In genomic region chr7:139133335-139134139, GRCh38 we compare ENCODE assay signal across 8 cellular contexts. TPM values are rescaled to one million over a fixed set of nuclear protein-coding genes. Genes with fewer than 3 reads are reported as not detected.
A peak's percentile ranks its signal among the peaks of the same experiment; 100 is the strongest.
DNase-seq lines count a peak whose midpoint lies in the region; ATAC-seq and TF ChIP-seq lines count a peak whose summit lies in the region.

No MANE protein-coding gene starts in this region.

- H3K27me3 ChIP-seq in PC-9 (ENCODE audit: insufficient read depth, low read depth) (peaks cover 3% of the 10 kb centered on the region; the same call in 1 of the 2 replicates), esophagus muscularis mucosa (no peaks in the 10 kb centered on the region), muscle layer of colon (ENCODE audit: control insufficient read depth in 1 of 2, insufficient read depth in 2 of 2, low read length in 2 of 2) (no peaks in the 10 kb centered on the region)

- H3K9ac ChIP-seq in muscle layer of colon (ENCODE audit: low read length): peak overlapping the region; percentile 40

- no peak for TF ChIP-seq EP300 in esophagus muscularis mucosa (IDR thresholded peaks at IDR 0.05)

- TF ChIP-seq CTCF in PC-9 (conservative IDR thresholded peaks at IDR 0.05): no peak
- peak in 1 of 3 experiments; percentile 22 for TF ChIP-seq CTCF in esophagus muscularis mucosa (IDR thresholded peaks at IDR 0.05)

- H3K9me3 ChIP-seq in PC-9 (ENCODE audit: insufficient read depth, low read depth) (no peaks in the 10 kb centered on the region), esophagus muscularis mucosa (no peaks in the 10 kb centered on the region), muscle layer of colon (ENCODE audit: low read length) (no peaks in the 10 kb centered on the region)

- H3K27ac Mint-ChIP-seq in IgD-negative memory B cell: peak overlapping the region; percentile 66 to 96 (median 92)

- H3K9me3 Mint-ChIP-seq in IgD-negative memory B cell: no peaks in the 10 kb centered on the region
- H3K9me3 Mint-ChIP-seq in activated T-cell treated with anti-CD3 and anti-CD28 coated beads, Interleukin-2, amount 50 U/mL, for 4 hours: no peaks in the 10 kb centered on the region

- H3F3A ChIP-seq in PC-9 (ENCODE audit: insufficient read depth, low read depth): no peaks in the 10 kb centered on the region

- H3K4me3 ChIP-seq in PC-9: peak overlapping the region; percentile 69
- peak overlapping the region; percentile 47 to 76 (median 62) for H3K4me3 ChIP-seq in esophagus muscularis mucosa
- H3K4me3 ChIP-seq in muscle layer of colon (ENCODE audit: low read depth in 1 of 2, low read length in 2 of 2): peak overlapping the region; percentile 24 to 78

- H3K27ac ChIP-seq in PC-9 (no peak overlapping the region), esophagus muscularis mucosa (replicated peaks in 1 of 4) (peak overlapping the region; percentile 58 to 72 (median 70)), muscle layer of colon (ENCODE audit: low read depth, low read length) (peak overlapping the region; percentile 46)

- peak; percentile 68 for DNase-seq in DMS153 treated with DMSO at 0.1 percent for 48 hours (lab: John Stamatoyannopoulos, UW; ENCODE audit: unreplicated experiment)
- peak; percentile 76 to 85 for DNase-seq in PC-9
- peak; percentile 82 for DNase-seq in activated T-cell treated with anti-CD3 and anti-CD28 coated beads, Interleukin-2, amount 50 U/mL, for 4 hours
- DNase-seq in esophagus muscularis mucosa (ENCODE audit: extremely low spot score): peak; percentile 93
- peak; percentile 93 for DNase-seq in stimulated activated CD8-positive, alpha-beta memory T cell treated with anti-CD3 and anti-CD28 coated beads, Interleukin-4, amount 100 ng/mL, for 48 hours

- H3K4me2 ChIP-seq in PC-9: peak overlapping the region; percentile 86

- no peaks in the 10 kb centered on the region for H3K79me2 ChIP-seq in PC-9 (ENCODE audit: low read depth)

- no peaks in the 10 kb centered on the region for H3K36me3 ChIP-seq in PC-9 (ENCODE audit: low read depth)
- peaks cover 0 to 19% (median 2%) of the 10 kb centered on the region in 4 donors for H3K36me3 ChIP-seq in esophagus muscularis mucosa
- peaks cover 13% of the 10 kb centered on the region for H3K36me3 ChIP-seq in muscle layer of colon (ENCODE audit: insufficient read depth, low read length)

- H3K36me3 Mint-ChIP-seq in IgD-negative memory B cell: no peaks in the 10 kb centered on the region
- peaks cover 1% of the 10 kb centered on the region for H3K36me3 Mint-ChIP-seq in activated T-cell treated with anti-CD3 and anti-CD28 coated beads, Interleukin-2, amount 50 U/mL, for 4 hours (ENCODE audit: insufficient read depth)

- ATAC-seq in GM21529 (IDR thresholded peaks at IDR 0.05; ENCODE audit: unreplicated experiment): peak; percentile 97
- peak; percentile 100 for ATAC-seq in activated T-cell treated with anti-CD3 and anti-CD28 coated beads, Interleukin-2, amount 50 U/mL, for 4 hours

- peak overlapping the region; percentile 84 to 98 (median 94) for H3K4me3 Mint-ChIP-seq in IgD-negative memory B cell
- peak overlapping the region; percentile 84 for H3K4me3 Mint-ChIP-seq in activated T-cell treated with anti-CD3 and anti-CD28 coated beads, Interleukin-2, amount 50 U/mL, for 4 hours

- H3K4me1 ChIP-seq in PC-9 (replicated peaks; ENCODE audit: insufficient read depth) (peaks cover 10% of the 10 kb centered on the region; the same call in 1 of the 2 replicates), esophagus muscularis mucosa (peaks cover 8 to 18% (median 16%) of the 10 kb centered on the region in 4 donors), muscle layer of colon (ENCODE audit: insufficient read depth, low read length) (peaks cover 5% of the 10 kb centered on the region)

- CTCF ChIA-PET in PC-9 (lab: Charles Lee): interaction anchor here (1.0 kb wide), 1 partner anchor 59 kb away, joined by 4 read pairs; no protein-coding TSS in a partner anchor

- no peak for TF ChIP-seq POLR2A in esophagus muscularis mucosa (IDR thresholded peaks at IDR 0.05; ENCODE audit: low read depth)

- no peaks in the 10 kb centered on the region for H3K27me3 Mint-ChIP-seq in IgD-negative memory B cell
- H3K27me3 Mint-ChIP-seq in activated T-cell treated with anti-CD3 and anti-CD28 coated beads, Interleukin-2, amount 50 U/mL, for 4 hours (ENCODE audit: low read depth): no peaks in the 10 kb centered on the region

- intact Hi-C loops in PC-9 (cut with micrococcal nuclease; ENCODE audit: unreplicated experiment): loop anchor here (1.0 to 5.0 kb wide), 2 partner anchors 24 to 99 kb away; partner anchors contain the start of genes UBN2 and ZC3HAV1
- intact Hi-C loops in esophagus muscularis mucosa (cut with DNase I): loop anchor here (10.0 kb wide), 2 partner anchors 91 to 1249 kb away; no protein-coding TSS in a partner anchor

- under 1% methylated on average over 36 of the region's 36 CpGs for WGBS in esophagus muscularis mucosa

- no TSS peak for BruUV-seq in PC-9 (replicated peaks; lab: Mats Ljungman, UMichigan)

- no peaks in the 10 kb centered on the region for H4K20me1 ChIP-seq in PC-9 (ENCODE audit: insufficient read depth)

- H3K9me2 ChIP-seq in PC-9 (ENCODE audit: insufficient read depth): no peaks in the 10 kb centered on the region

- POLR2A ChIA-PET in PC-9 (lab: Charles Lee; ENCODE audit: unreplicated experiment): interaction anchor here (0.5 to 0.6 kb wide), 3 partner anchors 8 to 96 kb away, joined by 5 to 7 read pairs (median 6); no protein-coding TSS in a partner anchor

- peak overlapping the region; percentile 91 for H2AFZ ChIP-seq in PC-9

- peaks cover 6 to 15% (median 9%) of the 10 kb centered on the region in 3 donors for H3K4me1 Mint-ChIP-seq in IgD-negative memory B cell
- peaks cover 17% of the 10 kb centered on the region for H3K4me1 Mint-ChIP-seq in activated T-cell treated with anti-CD3 and anti-CD28 coated beads, Interleukin-2, amount 50 U/mL, for 4 hours (ENCODE audit: low read depth)

RNA-seq across cellular contexts. Expression of gene ZC3HAV1, which starts 24.0 kb away (rescaled TPM):
- 93.1 TPM for polyA plus RNA-seq in IgD-negative memory B cell
- total RNA-seq in PC-9 (2021) (30.8 and 36.7 TPM in 2 replicates), esophagus muscularis mucosa (10 to 100 TPM; 23.7 to 29.5 (median 27.6) TPM)
- 10 to 100 TPM; 78.5 to 93.0 (median 82.4) TPM for total RNA-seq in activated T-cell treated with anti-CD3 and anti-CD28 coated beads, Interleukin-2, amount 50 U/mL, for 4 hours
